In the genomic region with DNA sequence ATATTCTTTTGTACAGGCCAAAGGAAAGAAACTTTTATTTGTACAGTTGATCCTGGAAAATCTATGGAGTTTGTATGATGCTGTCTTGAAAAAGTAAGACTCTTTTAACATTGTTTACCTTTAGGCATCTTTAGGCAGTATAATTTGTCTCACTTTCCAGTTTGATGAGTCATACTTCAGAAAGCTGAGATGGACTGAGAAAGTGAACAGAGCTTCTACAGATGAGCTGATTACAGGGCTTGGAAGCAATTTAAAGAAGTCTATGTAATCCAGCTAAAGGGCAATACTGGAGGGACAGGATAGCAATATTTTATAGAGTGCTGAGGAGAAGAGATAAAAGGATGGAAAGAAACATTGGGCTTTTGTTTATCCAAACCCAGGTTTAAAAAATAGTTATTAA, we compare ENCODE assay signal across 20 cellular contexts.
DNase-seq lines count a peak whose midpoint lies in the region; ATAC-seq, FAIRE-seq and TF ChIP-seq lines count a peak whose summit lies in the region.
"Had no signal": no experiment of that assay in that cellular context is flagged by ENCODE, and none has a peak within 500 bp of the region (broad histone marks: within the 10 kb centered on the region; RNA-seq: fewer than 3 reads in every experiment).

No MANE protein-coding gene starts in this region.

- H3K27me3 ChIP-seq in astrocyte (ENCODE audit: insufficient read depth, low read length) (peaks cover 3% of the 10 kb centered on the region), suprapubic skin (no peaks in the 10 kb centered on the region)
- H3K27me3 ChIP-seq: colonic mucosa had no signal

- no peak for FAIRE-seq in astrocyte (lab: Jason Lieb, UNC)
- FAIRE-seq: H54, HTR-8/SVneo had no signal

- TF ChIP-seq CTCF in LNCaP clone FGC (IDR thresholded peaks at IDR 0.05; ENCODE audit: control insufficient read depth, extremely low read depth, insufficient read depth), result no peak
- no peak for TF ChIP-seq CTCF in astrocyte (IDR thresholded peaks at IDR 0.05; ENCODE audit: insufficient read depth, low read depth, low read length)
- no peak for TF ChIP-seq CTCF in suprapubic skin (IDR thresholded peaks at IDR 0.05)

- TF ChIP-seq POLR2A in suprapubic skin (IDR thresholded peaks at IDR 0.05), result no peak

- H3K79me2 ChIP-seq in astrocyte (ENCODE audit: insufficient read depth, low read length), result no peaks in the 10 kb centered on the region

- H3K4me2 ChIP-seq in astrocyte (ENCODE audit: low read length), result no peak overlapping the region

- peaks cover 2% of the 10 kb centered on the region for H3K36me3 Mint-ChIP-seq in astrocyte (ENCODE audit: low read depth, unreplicated experiment)

- H3K4me3 ChIP-seq in LNCaP clone FGC (ENCODE audit: low read depth, low read length) (no peak overlapping the region), astrocyte (ENCODE audit: insufficient read depth, low read depth, low read length) (no peak overlapping the region), suprapubic skin (no peak overlapping the region)
- H3K4me3 ChIP-seq: colonic mucosa had no signal

- no peak overlapping the region for H3K27ac Mint-ChIP-seq in astrocyte (ENCODE audit: unreplicated experiment)
- H3K27ac Mint-ChIP-seq: CD8-positive, alpha-beta memory T cell had no signal

- H3K27ac ChIP-seq in astrocyte (ENCODE audit: low read depth, low read length) (no peak overlapping the region), suprapubic skin (no peak overlapping the region), substantia nigra (ENCODE audit: low read depth, low read length, poor library complexity, severe bottlenecking) (no peak overlapping the region)
- H3K27ac ChIP-seq: colonic mucosa, VCaP had no signal

- no peak for TF ChIP-seq EP300 in suprapubic skin (IDR thresholded peaks at IDR 0.05)

- no peaks in the 10 kb centered on the region for H3K27me3 Mint-ChIP-seq in astrocyte (ENCODE audit: low read depth, unreplicated experiment)

- H3K9me3 Mint-ChIP-seq in astrocyte (ENCODE audit: unreplicated experiment), result no peaks in the 10 kb centered on the region
- H3K9me3 Mint-ChIP-seq: CD8-positive, alpha-beta memory T cell had no signal

- ATAC-seq in activated CD4-positive, CD25-positive, alpha-beta regulatory T cell treated with anti-CD3 and anti-CD28 coated beads, Interleukin-2, amount 50 U/mL, for 24 hours, result no peak
- ATAC-seq in HG02798 (IDR thresholded peaks at IDR 0.05; ENCODE audit: poor library complexity, unreplicated experiment), result no peak
- ATAC-seq: sciatic nerve had no signal

- no peaks in the 10 kb centered on the region for H3K9me3 ChIP-seq in astrocyte (ENCODE audit: insufficient read depth, low read depth, low read length)
- no peaks in the 10 kb centered on the region for H3K9me3 ChIP-seq in suprapubic skin
- H3K9me3 ChIP-seq: colonic mucosa had no signal

- H4K20me1 ChIP-seq in astrocyte (ENCODE audit: insufficient read depth, low read length), result no peaks in the 10 kb centered on the region

- H3K4me1 Mint-ChIP-seq in astrocyte (ENCODE audit: low read depth, unreplicated experiment), result peaks cover 5% of the 10 kb centered on the region
- H3K4me1 Mint-ChIP-seq: CD8-positive, alpha-beta memory T cell had no signal

- DNase-seq in Caki2 (ENCODE audit: low read depth) (peak; percentile 9), LNCaP clone FGC (ENCODE audit: low read depth) (peak; percentile 27), astrocyte (ENCODE audit: low read depth) (peak; percentile 31), foreskin melanocyte (peak; percentile 72), suprapubic skin (ENCODE audit: low spot score in 2 of 2) (no peak), substantia nigra (lab: John Stamatoyannopoulos, UW) (no peak)
- DNase-seq: anterior cingulate cortex; CD8-positive, alpha-beta memory T cell; colonic mucosa; NCI-H2029 treated with DMSO at 0.1 percent for 48 hours; NCI-H69; nucleus accumbens; stimulated activated CD4-positive, alpha-beta T cell treated with anti-CD3 and anti-CD28 coated beads, Interleukin-4, amount 100 ng/mL, for 1 hour; T-helper 1 cell had no signal

- H3K4me1 ChIP-seq in astrocyte (ENCODE audit: insufficient read depth, low read length) (no peaks in the 10 kb centered on the region), suprapubic skin (no peaks in the 10 kb centered on the region)
- H3K4me1 ChIP-seq: colonic mucosa had no signal

- no peaks in the 10 kb centered on the region for H3K36me3 ChIP-seq in astrocyte (ENCODE audit: insufficient read depth, low read length)
- no peaks in the 10 kb centered on the region for H3K36me3 ChIP-seq in suprapubic skin
- H3K36me3 ChIP-seq: colonic mucosa had no signal

- H3K4me3 Mint-ChIP-seq in astrocyte (ENCODE audit: unreplicated experiment), result no peak overlapping the region
- H3K4me3 Mint-ChIP-seq: CD8-positive, alpha-beta memory T cell had no signal

- in situ Hi-C loops in Caki2 (cut with HindIII; ENCODE audit: low pct_unique_long_range_greater_than_20kb, low sequenced_read_pairs), result no loop called here

- H3K9ac ChIP-seq in astrocyte (ENCODE audit: low read length), result no peak overlapping the region

- no peak overlapping the region for H2AFZ ChIP-seq in astrocyte (ENCODE audit: low read depth, low read length)

Comparison
In these comparisons a context has a peak if more than half of its experiments do, and no peak if none do; other contexts are left out.
1. DNase-seq: peak in Caki2 (single experiment), LNCaP clone FGC (single experiment), astrocyte (single experiment) and foreskin melanocyte (single experiment); none in suprapubic skin (0 of 2) and substantia nigra (0 of 49).